13 cellular contexts compared by ENCODE assay signal in genomic region chr11:77506857-77507256, GRCh38. TPM values are rescaled to one million over a fixed set of nuclear protein-coding genes. Genes with fewer than 3 reads are reported as not detected.
A peak's percentile ranks its signal among the peaks of the same experiment; 100 is the strongest.
DNase-seq lines count a peak whose midpoint lies in the region; ATAC-seq, FAIRE-seq and TF ChIP-seq lines count a peak whose summit lies in the region.
"Had no signal": no experiment of that assay in that cellular context is flagged by ENCODE, and none has a peak within 500 bp of the region (broad histone marks: within the 10 kb centered on the region; RNA-seq: fewer than 3 reads in every experiment).

No MANE protein-coding gene starts in this region.

- intact Hi-C loops in heart right ventricle (cut with DNase I): no loop called here

- no peak overlapping the region for H3K27ac Mint-ChIP-seq in activated T-helper 17 cell treated with anti-CD3 and anti-CD28 coated beads, Interleukin-2, amount 50 U/mL, for 72 hours
- H3K27ac Mint-ChIP-seq: activated CD8-positive, alpha-beta T cell treated with anti-CD3 and anti-CD28 coated beads for 36 hours; stimulated activated naive CD8-positive, alpha-beta T cell treated with anti-CD3 and anti-CD28 coated beads, Interleukin-15, Interleukin-2, amounts not matched to agents 100 ng/mL and 50 ng/mL, for 24 hours had no signal

- no peak overlapping the region for H3K27ac ChIP-seq in heart right ventricle

- H3K9me3 ChIP-seq in heart right ventricle: no peaks in the 10 kb centered on the region

- H3K27me3 ChIP-seq in heart right ventricle: no peaks in the 10 kb centered on the region

- WGBS in heart right ventricle, 2 donors: 59 to 77% methylated on average over 2 of the region's 2 CpGs

- FAIRE-seq in GM19239 (lab: Jason Lieb, UNC): no peak

- H3K36me3 Mint-ChIP-seq in activated T-helper 17 cell treated with anti-CD3 and anti-CD28 coated beads, Interleukin-2, amount 50 U/mL, for 72 hours (ENCODE audit: low read depth): no peaks in the 10 kb centered on the region

- ATAC-seq in heart right ventricle: no peak
- no peak for ATAC-seq in activated T-helper 17 cell treated with anti-CD3 and anti-CD28 coated beads, Interleukin-2, amount 50 U/mL, for 72 hours (replicated peaks)
- ATAC-seq: activated CD8-positive, alpha-beta T cell treated with anti-CD3 and anti-CD28 coated beads for 36 hours had no signal

- no peak overlapping the region for H3K4me3 Mint-ChIP-seq in activated T-helper 17 cell treated with anti-CD3 and anti-CD28 coated beads, Interleukin-2, amount 50 U/mL, for 72 hours
- H3K4me3 Mint-ChIP-seq: activated CD8-positive, alpha-beta T cell treated with anti-CD3 and anti-CD28 coated beads for 36 hours; stimulated activated naive CD8-positive, alpha-beta T cell treated with anti-CD3 and anti-CD28 coated beads, Interleukin-15, Interleukin-2, amounts not matched to agents 100 ng/mL and 50 ng/mL, for 24 hours had no signal

- H3K9me3 Mint-ChIP-seq in activated T-helper 17 cell treated with anti-CD3 and anti-CD28 coated beads, Interleukin-2, amount 50 U/mL, for 72 hours: no peaks in the 10 kb centered on the region
- H3K9me3 Mint-ChIP-seq: activated CD8-positive, alpha-beta T cell treated with anti-CD3 and anti-CD28 coated beads for 36 hours had no signal

- H3K4me3 ChIP-seq in heart right ventricle: no peak overlapping the region

- DNase-seq in Daoy (ENCODE audit: low read depth): peak; percentile 59
- peak; percentile 76 for DNase-seq in M059J (ENCODE audit: low read depth)
- DNase-seq in SW480 (ENCODE audit: low spot score): peak; percentile 65
- DNase-seq in iris pigment epithelial cell (ENCODE audit: low read depth): peak; percentile 46
- DNase-seq in GM19239 (ENCODE audit: insufficient read length, low spot score): no peak
- no peak for DNase-seq in heart right ventricle
- no peak for DNase-seq in NCI-H1436 treated with DMSO at 0.1 percent for 48 hours (lab: John Stamatoyannopoulos, UW)
- DNase-seq: activated CD8-positive, alpha-beta T cell treated with anti-CD3 and anti-CD28 coated beads for 36 hours; activated gamma-delta T cell treated with Interleukin-2 at 50 U/mL for 16 hours; stimulated activated CD4-positive, alpha-beta T cell treated with anti-CD3 and anti-CD28 coated beads, Interleukin-4, amount 100 ng/mL, for 4 hours; T-helper 1 cell had no signal

- TF ChIP-seq CTCF in heart right ventricle (IDR thresholded peaks at IDR 0.05): no peak

- H3K4me1 ChIP-seq in heart right ventricle: peaks cover 0 to 19% (median 7%) of the 10 kb centered on the region in 9 donors

- H3K36me3 ChIP-seq in heart right ventricle: no peaks in the 10 kb centered on the region

- peaks cover 13% of the 10 kb centered on the region for H3K27me3 Mint-ChIP-seq in activated T-helper 17 cell treated with anti-CD3 and anti-CD28 coated beads, Interleukin-2, amount 50 U/mL, for 72 hours

- H3K4me1 Mint-ChIP-seq in activated T-helper 17 cell treated with anti-CD3 and anti-CD28 coated beads, Interleukin-2, amount 50 U/mL, for 72 hours: no peaks in the 10 kb centered on the region

RNA-seq across cellular contexts. Expression of gene PAK1, which starts 33.0 kb away (rescaled TPM):
- total RNA-seq in Daoy (2014; rRNA removed; shearing (Covaris generic)): 21.9 and 56.0 TPM in 2 replicates
- 31.6 and 37.5 TPM in 2 replicates for total RNA-seq in M059J (2014; rRNA removed; shearing (Covaris generic))
- total RNA-seq in heart right ventricle: 10 to 100 TPM in 3 of 10 donors, 1 to 10 TPM in 7; 4.2 to 17.7 (median 7.3) TPM
- 1 to 10 TPM; 2.4 to 3.1 TPM for polyA plus RNA-seq in heart right ventricle
- total RNA-seq in activated T-helper 17 cell treated with anti-CD3 and anti-CD28 coated beads, Interleukin-2, amount 50 U/mL, for 72 hours: 10 to 100 TPM; 26.2 to 42.0 TPM

Comparison
In these comparisons a context has a peak if more than half of its experiments do, and no peak if none do; other contexts are left out.
1. DNase-seq: peak in Daoy (single experiment), M059J (single experiment), SW480 (single experiment) and iris pigment epithelial cell (single experiment); none in GM19239 (single experiment), heart right ventricle (0 of 2) and NCI-H1436 treated with DMSO at 0.1 percent for 48 hours (single experiment).